In genomic region chr1:233241782-233242181, GRCh38 we compare ENCODE assay signal across 1 cellular context.
TF ChIP-seq lines count a peak whose summit lies in the region.

No MANE protein-coding gene starts in this region.

TF ChIP-seq in A549, 52 proteins besides CTCF, POLR2A, EP300 and RAD21 (continued from another document):
- TF ChIP-seq, protein P1, sequence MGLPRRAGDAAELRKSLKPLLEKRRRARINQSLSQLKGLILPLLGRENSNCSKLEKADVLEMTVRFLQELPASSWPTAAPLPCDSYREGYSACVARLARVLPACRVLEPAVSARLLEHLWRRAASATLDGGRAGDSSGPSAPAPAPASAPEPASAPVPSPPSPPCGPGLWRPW (IDR thresholded peaks at IDR 0.05) = no peak
- no peak for TF ChIP-seq ZFP36 (IDR thresholded peaks at IDR 0.05; ENCODE audit: borderline replicate concordance, partially characterized antibody)
- no peak for TF ChIP-seq MAX (IDR thresholded peaks at IDR 0.05)
- TF ChIP-seq ESRRA (IDR thresholded peaks at IDR 0.05; ENCODE audit: borderline replicate concordance, low read length) = no peak
- TF ChIP-seq SREBF2 (IDR thresholded peaks at IDR 0.05) = no peak
